8 cellular contexts compared by ENCODE assay signal in the genomic region with DNA sequence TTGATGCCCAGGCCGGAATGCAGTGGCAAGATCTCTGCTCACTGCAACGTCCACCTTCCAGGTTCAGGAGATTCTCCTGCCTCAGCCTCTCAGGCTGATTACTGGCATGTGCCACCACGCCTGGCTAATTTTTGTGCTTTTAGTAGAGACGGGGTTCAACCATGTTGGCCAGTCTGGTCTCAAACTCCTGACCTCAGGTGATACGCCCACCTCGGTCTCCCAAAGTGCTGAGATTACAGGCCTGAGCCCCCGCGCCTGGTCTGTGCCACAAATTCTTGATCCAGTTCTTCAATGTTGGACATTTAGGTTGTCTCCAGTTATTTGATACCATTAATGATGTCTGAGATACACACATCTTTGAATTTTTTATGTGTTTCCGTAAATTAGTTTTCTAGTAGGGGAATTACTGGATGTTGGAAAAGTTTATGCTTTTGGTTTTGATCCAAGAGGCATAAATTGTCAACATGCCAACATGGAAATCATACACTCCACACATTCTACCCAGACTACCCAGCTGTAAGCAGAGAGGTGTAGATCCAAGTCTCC. TPM values are rescaled to one million over a fixed set of nuclear protein-coding genes. Genes with fewer than 3 reads are reported as not detected.
DNase-seq lines count a peak whose midpoint lies in the region; ATAC-seq lines count a peak whose summit lies in the region.

No MANE protein-coding gene starts in this region.

- H3K9ac ChIP-seq in HUES6 (ENCODE audit: low read length): peak overlapping the region; percentile 99
- peak overlapping the region in 4 of 5 donors; percentile 62 to 97 (median 94) for H3K9ac ChIP-seq in subcutaneous abdominal adipose tissue (ENCODE audit: low read length in 5 of 5)

- H3K4me1 ChIP-seq in HUES6 (ENCODE audit: control insufficient read depth, insufficient read depth, low read length): peaks cover 9% of the 10 kb centered on the region; the same call in 1 of the 2 replicates
- H3K4me1 ChIP-seq in subcutaneous abdominal adipose tissue (ENCODE audit: control insufficient read depth in 5 of 5, insufficient read depth in 5 of 5, low read length in 5 of 5): peaks cover 0 to 30% (median 24%) of the 10 kb centered on the region in 5 donors

- no peak overlapping the region for H3K27ac ChIP-seq in HUES6 (ENCODE audit: low read depth, low read length)
- H3K27ac ChIP-seq in subcutaneous abdominal adipose tissue (ENCODE audit: low read depth, low read length): peak overlapping the region; percentile 88

- H3K4me1 Mint-ChIP-seq in activated naive CD8-positive, alpha-beta T cell treated with anti-CD3 and anti-CD28 coated beads, Interleukin-2, amount 10 ng/mL, durations not matched to agents 7 days and 5 days: peaks cover 33% of the 10 kb centered on the region
- H3K4me1 Mint-ChIP-seq in immature natural killer cell: peaks cover 41 to 49% of the 10 kb centered on the region in 2 donors

- H3K27me3 ChIP-seq in HUES6 (ENCODE audit: control insufficient read depth, insufficient read depth, low read length) (peaks cover 13% of the 10 kb centered on the region; the same call in 1 of the 2 replicates), subcutaneous abdominal adipose tissue (ENCODE audit: control insufficient read depth in 5 of 5, insufficient read depth in 4 of 5, low read length in 5 of 5) (peaks cover 0 to 1% (median 0%) of the 10 kb centered on the region in 5 donors)

- peak; percentile 33 for DNase-seq in activated naive CD8-positive, alpha-beta T cell treated with anti-CD3 and anti-CD28 coated beads, Interleukin-2, amount 10 ng/mL, durations not matched to agents 7 days and 5 days
- no peak for DNase-seq in immature natural killer cell
- no peak for DNase-seq in NCI-H2227 (lab: John Stamatoyannopoulos, UW; ENCODE audit: unreplicated experiment)
- no peak for DNase-seq in HPDE6-E6E7 (ENCODE audit: extremely low spot score)
- no peak for DNase-seq in Ammon's horn (ENCODE audit: low spot score)

- peak overlapping the region; percentile 89 for H3K4me3 Mint-ChIP-seq in activated naive CD8-positive, alpha-beta T cell treated with anti-CD3 and anti-CD28 coated beads, Interleukin-2, amount 10 ng/mL, durations not matched to agents 7 days and 5 days
- peak overlapping the region; percentile 94 to 98 (median 95) for H3K4me3 Mint-ChIP-seq in immature natural killer cell

- peaks cover 5% of the 10 kb centered on the region for H3K36me3 Mint-ChIP-seq in activated naive CD8-positive, alpha-beta T cell treated with anti-CD3 and anti-CD28 coated beads, Interleukin-2, amount 10 ng/mL, durations not matched to agents 7 days and 5 days
- H3K36me3 Mint-ChIP-seq in immature natural killer cell: peaks cover under 1 to 7% (median 3%) of the 10 kb centered on the region in 3 donors

- H3K9me3 ChIP-seq in HUES6 (ENCODE audit: control insufficient read depth, insufficient read depth, low read depth, low read length) (no peaks in the 10 kb centered on the region; the same call in 1 of the 2 replicates), subcutaneous abdominal adipose tissue (ENCODE audit: control insufficient read depth in 5 of 5, low read length in 5 of 5) (no peaks in the 10 kb centered on the region)

- ATAC-seq in activated naive CD8-positive, alpha-beta T cell treated with anti-CD3 and anti-CD28 coated beads, Interleukin-2, amount 10 ng/mL, durations not matched to agents 7 days and 5 days (ENCODE audit: low read depth): no peak
- ATAC-seq in HG03039 (IDR thresholded peaks at IDR 0.05; ENCODE audit: unreplicated experiment): no peak

- H3K9me3 Mint-ChIP-seq in activated naive CD8-positive, alpha-beta T cell treated with anti-CD3 and anti-CD28 coated beads, Interleukin-2, amount 10 ng/mL, durations not matched to agents 7 days and 5 days: peaks cover 4% of the 10 kb centered on the region
- H3K9me3 Mint-ChIP-seq in immature natural killer cell: no peaks in the 10 kb centered on the region

- H3K36me3 ChIP-seq in HUES6 (ENCODE audit: control insufficient read depth, insufficient read depth, low read length) (0 out of 2 replicates have a peak, but pooled peaks cover 3% of the 10 kb centered on the region), subcutaneous abdominal adipose tissue (ENCODE audit: control insufficient read depth in 5 of 5, insufficient read depth in 5 of 5, low read length in 5 of 5) (no peaks in the 10 kb centered on the region)

- H3K4me3 ChIP-seq in HUES6 (ENCODE audit: low read depth, low read length) (peak overlapping the region; percentile 97), subcutaneous abdominal adipose tissue (ENCODE audit: low read depth in 1 of 5, low read length in 5 of 5) (peak overlapping the region; percentile 65 to 98 (median 98))

- peak overlapping the region; percentile 89 for H3K27ac Mint-ChIP-seq in activated naive CD8-positive, alpha-beta T cell treated with anti-CD3 and anti-CD28 coated beads, Interleukin-2, amount 10 ng/mL, durations not matched to agents 7 days and 5 days
- H3K27ac Mint-ChIP-seq in immature natural killer cell: peak overlapping the region; percentile 91 to 96 (median 95)

- no peaks in the 10 kb centered on the region for H3K27me3 Mint-ChIP-seq in activated naive CD8-positive, alpha-beta T cell treated with anti-CD3 and anti-CD28 coated beads, Interleukin-2, amount 10 ng/mL, durations not matched to agents 7 days and 5 days
- H3K27me3 Mint-ChIP-seq in immature natural killer cell (ENCODE audit: low read depth in 3 of 3): peaks cover 5 to 6% (median 6%) of the 10 kb centered on the region in 3 donors

- POLR2A ChIA-PET in activated naive CD8-positive, alpha-beta T cell treated with anti-CD3 and anti-CD28 coated beads, Interleukin-2, amount 10 ng/mL, durations not matched to agents 7 days and 5 days (lab: Charles Lee): interaction anchor here (0.5 to 1.8 kb wide), 11 partner anchors 10 to 718 kb away, joined by 3 to 12 read pairs (median 4); a partner anchor contains a TSS

RNA-seq across cellular contexts. Expression of a gene that starts 0.5 kb away (rescaled TPM):
- 10 to 100 TPM; 26.2 to 28.4 TPM for total RNA-seq in activated naive CD8-positive, alpha-beta T cell treated with anti-CD3 and anti-CD28 coated beads, Interleukin-2, amount 10 ng/mL, durations not matched to agents 7 days and 5 days
- 10 to 100 TPM; 25.5 to 48.2 (median 27.8) TPM for polyA plus RNA-seq in immature natural killer cell

RNA-seq across cellular contexts. Expression of a gene that starts 46.0 kb away (rescaled TPM):
- 10 to 100 TPM; 18.6 to 19.6 TPM for total RNA-seq in activated naive CD8-positive, alpha-beta T cell treated with anti-CD3 and anti-CD28 coated beads, Interleukin-2, amount 10 ng/mL, durations not matched to agents 7 days and 5 days
- 1 to 10 TPM in 2 of 3 donors, under 1 TPM in 1; 0.77 to 2.0 (median 1.5) TPM for polyA plus RNA-seq in immature natural killer cell
